ENCODE assay signal across 8 cellular contexts in the genomic region with DNA sequence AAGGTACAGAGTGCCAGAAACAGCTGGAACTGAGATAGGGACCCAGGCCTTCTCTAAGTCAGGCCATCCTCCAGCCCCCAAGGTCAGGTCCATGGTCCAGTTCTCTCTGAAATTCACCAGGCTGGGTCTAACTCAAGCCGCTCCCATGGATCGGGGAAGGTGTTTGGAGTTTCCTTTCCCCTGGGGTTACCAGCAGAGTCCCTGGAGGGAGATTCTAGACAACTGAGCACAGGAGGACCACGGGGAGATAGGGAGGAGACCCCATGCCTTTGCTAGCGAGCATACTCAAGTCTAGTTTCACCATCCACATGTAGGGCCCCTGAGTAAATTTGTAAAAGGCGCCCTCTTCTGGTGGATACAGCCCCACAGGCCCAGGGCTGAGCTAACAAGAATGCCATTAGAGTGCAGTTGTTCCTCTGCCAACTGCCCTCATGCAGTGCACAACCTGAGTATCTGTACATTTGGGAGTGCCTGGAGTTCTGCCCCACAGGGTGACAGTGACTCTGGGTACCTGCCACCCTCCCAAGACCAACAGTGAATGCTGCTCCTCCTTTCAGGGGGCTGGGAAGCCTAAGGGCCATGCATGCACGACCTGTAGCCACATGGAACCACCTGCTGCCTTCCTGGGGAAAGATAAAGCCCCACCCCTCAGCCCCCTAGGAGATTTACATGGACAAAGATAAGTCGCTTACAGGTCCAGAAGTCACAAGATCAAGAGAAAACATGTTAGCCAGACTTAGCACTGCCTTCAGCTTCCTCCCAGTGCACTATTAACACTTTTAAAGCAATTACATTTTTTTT.
DNase-seq lines count a peak whose midpoint lies in the region; ATAC-seq and TF ChIP-seq lines count a peak whose summit lies in the region.

No MANE protein-coding gene starts in this region.

- no peak for TF ChIP-seq POLR2A in prostate gland (IDR thresholded peaks at IDR 0.05)

- no peaks in the 10 kb centered on the region for H3K36me3 ChIP-seq in prostate gland

- H3K4me1 ChIP-seq in prostate gland (replicated peaks) = no peaks in the 10 kb centered on the region

- H3K36me3 Mint-ChIP-seq in activated naive CD4-positive, alpha-beta T cell treated with anti-CD3 and anti-CD28 coated beads, Interleukin-2, amount 10 ng/mL, durations not matched to agents 7 days and 5 days = peaks cover 12% of the 10 kb centered on the region

- H3K9me3 ChIP-seq in prostate gland = no peaks in the 10 kb centered on the region

- 68% methylated on average over 7 of the region's 7 CpGs for WGBS in prostate gland

- H3K27me3 ChIP-seq in prostate gland (replicated peaks; ENCODE audit: insufficient read depth) = no peaks in the 10 kb centered on the region

- TF ChIP-seq CTCF in prostate gland (IDR thresholded peaks at IDR 0.05) = peak; percentile 43 to 84 (median 72)

- no peak overlapping the region for H3K4me3 Mint-ChIP-seq in activated naive CD4-positive, alpha-beta T cell treated with anti-CD3 and anti-CD28 coated beads, Interleukin-2, amount 10 ng/mL, durations not matched to agents 7 days and 5 days

- no peaks in the 10 kb centered on the region for H3K9me3 Mint-ChIP-seq in activated naive CD4-positive, alpha-beta T cell treated with anti-CD3 and anti-CD28 coated beads, Interleukin-2, amount 10 ng/mL, durations not matched to agents 7 days and 5 days

- H3K4me1 Mint-ChIP-seq in activated naive CD4-positive, alpha-beta T cell treated with anti-CD3 and anti-CD28 coated beads, Interleukin-2, amount 10 ng/mL, durations not matched to agents 7 days and 5 days = peaks cover 33% of the 10 kb centered on the region

- CTCF ChIA-PET in activated naive CD4-positive, alpha-beta T cell treated with anti-CD3 and anti-CD28 coated beads, Interleukin-2, amount 10 ng/mL, durations not matched to agents 7 days and 5 days (lab: Charles Lee) = interaction anchor here (0.6 to 4.6 kb wide), 28 partner anchors 9 to 197 kb away, joined by 3 to 31 read pairs (median 4); no protein-coding TSS in a partner anchor

- no peak overlapping the region for H3K4me3 ChIP-seq in prostate gland

- no peak overlapping the region for H3K27ac ChIP-seq in prostate gland

- DNase-seq in NCI-H2227 (lab: John Stamatoyannopoulos, UW; ENCODE audit: unreplicated experiment) = peak; percentile 40
- no peak for DNase-seq in NCI-H2227 treated with DMSO at 0.1 percent for 48 hours (lab: John Stamatoyannopoulos, UW)
- DNase-seq in RPMI8226 = peak; percentile 65
- DNase-seq in activated naive CD4-positive, alpha-beta T cell treated with anti-CD3 and anti-CD28 coated beads, Interleukin-2, amount 10 ng/mL, durations not matched to agents 7 days and 5 days = peak; percentile 70
- peak in 41 of 42 donors; percentile 51 to 90 (median 77) for DNase-seq in head of caudate nucleus
- DNase-seq in prostate gland (ENCODE audit: low spot score) = peak; percentile 73

- H3K27ac Mint-ChIP-seq in activated naive CD4-positive, alpha-beta T cell treated with anti-CD3 and anti-CD28 coated beads, Interleukin-2, amount 10 ng/mL, durations not matched to agents 7 days and 5 days = no peak overlapping the region

- intact Hi-C loops in head of caudate nucleus (cut with DNase I) = no loop called here
- intact Hi-C loops in prostate gland (cut with DNase I) = loop anchor here (5.0 kb wide), 2 partner anchors 87 to 117 kb away; no protein-coding TSS in a partner anchor

- ATAC-seq in HG03432 (IDR thresholded peaks at IDR 0.05; ENCODE audit: unreplicated experiment) (peak; percentile 53), GM21717 (IDR thresholded peaks at IDR 0.05; ENCODE audit: unreplicated experiment) (no peak)

- H3K27me3 Mint-ChIP-seq in activated naive CD4-positive, alpha-beta T cell treated with anti-CD3 and anti-CD28 coated beads, Interleukin-2, amount 10 ng/mL, durations not matched to agents 7 days and 5 days = no peaks in the 10 kb centered on the region
